ENCODE assay signal across 10 cellular contexts in genomic region chr1:201702936-201703335, GRCh38.
DNase-seq lines count a peak whose midpoint lies in the region; ATAC-seq, FAIRE-seq and TF ChIP-seq lines count a peak whose summit lies in the region.
"Had no signal": no experiment of that assay in that cellular context is flagged by ENCODE, and none has a peak within 500 bp of the region (broad histone marks: within the 10 kb centered on the region; RNA-seq: fewer than 3 reads in every experiment).

No MANE protein-coding gene starts in this region.

- no peak overlapping the region for H2AFZ ChIP-seq in DND-41 (ENCODE audit: low read depth, low read length)

- FAIRE-seq in pancreas (lab: Jason Lieb, UNC) = no peak
- no peak for FAIRE-seq in kidney (lab: Jason Lieb, UNC)
- FAIRE-seq in D721Med (lab: Jason Lieb, UNC) = no peak
- FAIRE-seq: TTC549 had no signal

- H3K4me3 ChIP-seq in DND-41 (ENCODE audit: low read depth in 1 of 2, low read length in 2 of 2) (no peak overlapping the region), pancreas (no peak overlapping the region), kidney (ENCODE audit: low read length in 2 of 2) (no peak overlapping the region)
- H3K4me3 ChIP-seq: coronary artery had no signal

- no peak overlapping the region for H3K27ac ChIP-seq in DND-41 (ENCODE audit: low read length)
- peak overlapping the region in 3 of 4 donors; percentile 1 to 23 (median 1) for H3K27ac ChIP-seq in pancreas
- H3K27ac ChIP-seq in kidney (ENCODE audit: low read depth in 2 of 2, low read length in 2 of 2) = no peak overlapping the region

- no peak overlapping the region for H3K4me2 ChIP-seq in DND-41 (ENCODE audit: insufficient read depth, low read length)

- H3K9me3 ChIP-seq in DND-41 (ENCODE audit: insufficient read depth, low read length, severe bottlenecking) = no peaks in the 10 kb centered on the region
- no peaks in the 10 kb centered on the region for H3K9me3 ChIP-seq in pancreas
- H3K9me3 ChIP-seq in kidney (ENCODE audit: control insufficient read depth in 1 of 2, low read length in 2 of 2) = no peaks in the 10 kb centered on the region

- TF ChIP-seq CTCF in DND-41 (IDR thresholded peaks at IDR 0.05; ENCODE audit: borderline replicate concordance, extremely low read depth, low read length, poor library complexity, severe bottlenecking) = no peak
- TF ChIP-seq CTCF in pancreas (IDR thresholded peaks at IDR 0.05) = no peak
- no peak for TF ChIP-seq CTCF in kidney (IDR thresholded peaks at IDR 0.05; ENCODE audit: borderline replicate concordance, extremely low read depth, insufficient read depth)
- TF ChIP-seq CTCF in D721Med (IDR thresholded peaks at IDR 0.05; ENCODE audit: insufficient read depth, missing control alignments) = no peak

- DNase-seq in DND-41 (no peak), NCI-H2171 treated with DMSO at 0.1 percent for 48 hours (lab: John Stamatoyannopoulos, UW) (peak; percentile 98), dermis blood vessel endothelial cell (peak; percentile 41), pancreas (peak in 5 of 6 donors; percentile 55 to 83 (median 68)), RKO (ENCODE audit: low spot score) (no peak), kidney (no peak), D721Med (ENCODE audit: insufficient read length, low spot score) (no peak)

- intact Hi-C loops in pancreas (cut with DNase I) (loop anchor here in 1 of 3 donors (2.0 kb wide), 1 partner anchor 142 kb away; no protein-coding TSS in a partner anchor), kidney (cut with DNase I) (loop anchor here (5.0 kb wide), 1 partner anchor 141 kb away; no protein-coding TSS in a partner anchor)

- peaks cover 2% of the 10 kb centered on the region; the same call in 1 of the 2 replicates for H4K20me1 ChIP-seq in DND-41 (ENCODE audit: insufficient read depth, low read length)

- H3K36me3 ChIP-seq in DND-41 (ENCODE audit: insufficient read depth, low read length) (no peaks in the 10 kb centered on the region), pancreas (no peaks in the 10 kb centered on the region), kidney (ENCODE audit: control insufficient read depth in 1 of 2, insufficient read depth in 2 of 2, low read length in 2 of 2) (no peaks in the 10 kb centered on the region)

- H3K4me1 ChIP-seq in DND-41 (ENCODE audit: insufficient read depth, low read length) (no peaks in the 10 kb centered on the region), pancreas (peaks cover 0 to 3% (median 0%) of the 10 kb centered on the region in 3 donors), kidney (ENCODE audit: control insufficient read depth in 1 of 2, insufficient read depth in 1 of 2, low read depth in 1 of 2, low read length in 2 of 2) (peaks cover 7 to 12% of the 10 kb centered on the region in 2 donors)

- H3K79me2 ChIP-seq in DND-41 (ENCODE audit: insufficient read depth, low read length) = no peaks in the 10 kb centered on the region

- H3K9ac ChIP-seq in DND-41 (ENCODE audit: low read depth, low read length) (no peak overlapping the region), kidney (ENCODE audit: low read length in 2 of 2) (no peak overlapping the region)

- peaks cover 7% of the 10 kb centered on the region for H3K27me3 ChIP-seq in DND-41 (ENCODE audit: insufficient read depth, low read length, poor library complexity)
- H3K27me3 ChIP-seq in pancreas = no peaks in the 10 kb centered on the region

- WGBS in pancreas, 2 donors = 47 to 69% methylated on average over 2 of the region's 2 CpGs

- ATAC-seq in DND-41 (ENCODE audit: insufficient read depth, low read depth) = 0 out of 3 replicates have a peak, but pooled peaks have one; percentile 31
- peak; percentile 76 to 85 (median 82) for ATAC-seq in pancreas
- ATAC-seq in HG02938 (IDR thresholded peaks at IDR 0.05; ENCODE audit: unreplicated experiment) = no peak

Comparison
In these comparisons a context has a peak if more than half of its experiments do, and no peak if none do; other contexts are left out.
1. DNase-seq: peak in NCI-H2171 treated with DMSO at 0.1 percent for 48 hours (single experiment), dermis blood vessel endothelial cell (single experiment) and pancreas (5 of 6); none in DND-41 (single experiment), RKO (single experiment), kidney (single experiment) and D721Med (single experiment).
2. H3K27ac ChIP-seq: peak in pancreas (3 of 4); none in DND-41 (single experiment) and kidney (0 of 2).